1 cellular context compared by ENCODE assay signal in genomic region chr15:101258238-101259144, GRCh38.
TF ChIP-seq lines count a peak whose summit lies in the region.

No MANE protein-coding gene starts in this region.

TF ChIP-seq in H1, 55 proteins besides CTCF, POLR2A, EP300 and RAD21:
- TF ChIP-seq YY1 (IDR thresholded peaks at IDR 0.05; ENCODE audit: low read depth, low read length) (peak; percentile 42; the same call in 1 of the 2 replicates), ZNF274 (IDR thresholded peaks at IDR 0.05; ENCODE audit: borderline replicate concordance, extremely low read depth, low read length) (no peak)
